8 cellular contexts compared by ENCODE assay signal in genomic region chr5:139341689-139342422, GRCh38. TPM values are rescaled to one million over a fixed set of nuclear protein-coding genes. Genes with fewer than 3 reads are reported as not detected.
DNase-seq lines count a peak whose midpoint lies in the region; ATAC-seq lines count a peak whose summit lies in the region.

TSS of gene PAIP2 (plus strand) at chr5:139341854. CDS start at chr5:139363785, 21,931 bp downstream.

- no peaks in the 10 kb centered on the region for H3K27me3 Mint-ChIP-seq in activated T-helper 1 cell treated with anti-CD3 and anti-CD28 coated beads, Interleukin-12 subunit alpha, Interleukin-12 subunit beta, Interleukin-2, Interleukin-4 antibody, amounts not matched to agents 30 ng/mL and 10 ng/mL and 1 ng/mL, durations not matched to agents 14 hours and 24 hours and 36 hours (ENCODE audit: insufficient read depth)
- H3K27me3 Mint-ChIP-seq in naive thymus-derived CD4-positive, alpha-beta T cell, result peaks cover 0 to 5% (median 0%) of the 10 kb centered on the region in 5 donors
- no peaks in the 10 kb centered on the region for H3K27me3 Mint-ChIP-seq in stimulated activated naive B cell treated with anti-CD40 and anti-IgM and Interleukin-4, amounts not matched to agents 10 μg/mL and 1 μg/mL and 100 μg/mL, for 72 hours

- H3K9me3 ChIP-seq in GM23248 (ENCODE audit: low read depth), result no peaks in the 10 kb centered on the region
- no peaks in the 10 kb centered on the region for H3K9me3 ChIP-seq in naive thymus-derived CD4-positive, alpha-beta T cell (ENCODE audit: control insufficient read depth in 2 of 3, low read length in 3 of 3)

- H3K27me3 ChIP-seq in GM23248 (replicated peaks; ENCODE audit: insufficient read depth), result no peaks in the 10 kb centered on the region
- H3K27me3 ChIP-seq in naive thymus-derived CD4-positive, alpha-beta T cell (ENCODE audit: control insufficient read depth in 2 of 2, insufficient read depth in 2 of 2, low read length in 2 of 2), result no peaks in the 10 kb centered on the region

- WGBS in GM23248 (ENCODE audit: low coverage in 1 of 2, low lambda C conversion rate in 2 of 2, missing lambda C conversion rate in 2 of 2), 2 experiments, result 1% methylated on average over 61 to 63 of the region's 66 CpGs

- H3K9me3 Mint-ChIP-seq in activated T-helper 1 cell treated with anti-CD3 and anti-CD28 coated beads, Interleukin-12 subunit alpha, Interleukin-12 subunit beta, Interleukin-2, Interleukin-4 antibody, amounts not matched to agents 30 ng/mL and 10 ng/mL and 1 ng/mL, durations not matched to agents 14 hours and 24 hours and 36 hours, result no peaks in the 10 kb centered on the region
- H3K9me3 Mint-ChIP-seq in naive thymus-derived CD4-positive, alpha-beta T cell, result peaks cover 0 to 11% (median 0%) of the 10 kb centered on the region in 11 donors
- H3K9me3 Mint-ChIP-seq in stimulated activated naive B cell treated with anti-CD40 and anti-IgM and Interleukin-4, amounts not matched to agents 10 μg/mL and 1 μg/mL and 100 μg/mL, for 72 hours, result no peaks in the 10 kb centered on the region

- H3K27ac ChIP-seq in GM23248, result peak within 1 kb of the TSS; percentile 96
- peak within 1 kb of the TSS; percentile 98 for H3K27ac ChIP-seq in naive thymus-derived CD4-positive, alpha-beta T cell (ENCODE audit: low read depth, low read length)

- peaks cover 46% of the 10 kb centered on the region for H3K4me1 Mint-ChIP-seq in activated T-helper 1 cell treated with anti-CD3 and anti-CD28 coated beads, Interleukin-12 subunit alpha, Interleukin-12 subunit beta, Interleukin-2, Interleukin-4 antibody, amounts not matched to agents 30 ng/mL and 10 ng/mL and 1 ng/mL, durations not matched to agents 14 hours and 24 hours and 36 hours (ENCODE audit: low read depth)
- peaks cover 34 to 65% (median 55%) of the 10 kb centered on the region in 7 donors for H3K4me1 Mint-ChIP-seq in naive thymus-derived CD4-positive, alpha-beta T cell
- peaks cover 23 to 45% of the 10 kb centered on the region in 2 donors for H3K4me1 Mint-ChIP-seq in stimulated activated naive B cell treated with anti-CD40 and anti-IgM and Interleukin-4, amounts not matched to agents 10 μg/mL and 1 μg/mL and 100 μg/mL, for 72 hours

- peak within 1 kb of the TSS; percentile 95 for H3K4me2 ChIP-seq in GM23248 (ENCODE audit: unreplicated experiment)

- peak; percentile 98 for DNase-seq in EH (ENCODE audit: low read depth)
- peak; percentile 99 for DNase-seq in GM23248
- DNase-seq in LHCN-M2 (ENCODE audit: low read depth), result peak; percentile 97
- peak; percentile 95 for DNase-seq in RPMI7951 (ENCODE audit: low read depth)
- DNase-seq in activated T-helper 1 cell treated with anti-CD3 and anti-CD28 coated beads, Interleukin-12 subunit alpha, Interleukin-12 subunit beta, Interleukin-2, Interleukin-4 antibody, amounts not matched to agents 30 ng/mL and 10 ng/mL and 1 ng/mL, durations not matched to agents 14 hours and 24 hours and 36 hours (ENCODE audit: low spot score), result peak; percentile 95
- DNase-seq in fibroblast of gingiva (ENCODE audit: low read depth), result peak; percentile 97
- peak; percentile 94 to 98 (median 97) for DNase-seq in naive thymus-derived CD4-positive, alpha-beta T cell
- DNase-seq in stimulated activated naive B cell treated with anti-CD40 and anti-IgM and Interleukin-4, amounts not matched to agents 10 μg/mL and 1 μg/mL and 100 μg/mL, for 72 hours, result peak; percentile 95

- intact Hi-C loops in activated T-helper 1 cell treated with anti-CD3 and anti-CD28 coated beads, Interleukin-12 subunit alpha, Interleukin-12 subunit beta, Interleukin-2, Interleukin-4 antibody, amounts not matched to agents 30 ng/mL and 10 ng/mL and 1 ng/mL, durations not matched to agents 14 hours and 24 hours and 36 hours (cut with micrococcal nuclease), result loop anchor here (1.0 to 5.0 kb wide), 13 partner anchors 29 to 877 kb away; partner anchors contain the start of genes EGR1, HSPA9, MATR3 and SIL1
- intact Hi-C loops in naive thymus-derived CD4-positive, alpha-beta T cell (cut with micrococcal nuclease), result loop anchor here (1.0 to 10.0 kb wide), 24 partner anchors 15 to 1309 kb away; partner anchors contain the start of genes ANKHD1 (in 2 of the 2), ETF1 (in 2 of the 2), HSPA9 (in 2 of the 2) and MATR3 (in 2 of the 2)

- peak; percentile 95 for ATAC-seq in naive thymus-derived CD4-positive, alpha-beta T cell
- ATAC-seq in stimulated activated naive B cell treated with anti-CD40 and anti-IgM and Interleukin-4, amounts not matched to agents 10 μg/mL and 1 μg/mL and 100 μg/mL, for 72 hours (replicated peaks), result peak; percentile 88 to 91

- in situ Hi-C loops in GM23248 (cut with MboI), result no loop called here

- H3K36me3 Mint-ChIP-seq in activated T-helper 1 cell treated with anti-CD3 and anti-CD28 coated beads, Interleukin-12 subunit alpha, Interleukin-12 subunit beta, Interleukin-2, Interleukin-4 antibody, amounts not matched to agents 30 ng/mL and 10 ng/mL and 1 ng/mL, durations not matched to agents 14 hours and 24 hours and 36 hours (ENCODE audit: low read depth), result peaks cover 19% of the 10 kb centered on the region
- peaks cover 0 to 21% (median 15%) of the 10 kb centered on the region in 5 donors for H3K36me3 Mint-ChIP-seq in naive thymus-derived CD4-positive, alpha-beta T cell
- peaks cover 4 to 18% of the 10 kb centered on the region in 2 donors for H3K36me3 Mint-ChIP-seq in stimulated activated naive B cell treated with anti-CD40 and anti-IgM and Interleukin-4, amounts not matched to agents 10 μg/mL and 1 μg/mL and 100 μg/mL, for 72 hours

- H3K4me1 ChIP-seq in GM23248 (ENCODE audit: insufficient read depth), result peaks cover 16% of the 10 kb centered on the region; the same call in 1 of the 2 replicates
- peaks cover 28 to 30% of the 10 kb centered on the region in 2 donors for H3K4me1 ChIP-seq in naive thymus-derived CD4-positive, alpha-beta T cell (ENCODE audit: control insufficient read depth in 2 of 2, insufficient read depth in 2 of 2, low read length in 2 of 2)

- peak within 1 kb of the TSS; percentile 95 for H3K27ac Mint-ChIP-seq in activated T-helper 1 cell treated with anti-CD3 and anti-CD28 coated beads, Interleukin-12 subunit alpha, Interleukin-12 subunit beta, Interleukin-2, Interleukin-4 antibody, amounts not matched to agents 30 ng/mL and 10 ng/mL and 1 ng/mL, durations not matched to agents 14 hours and 24 hours and 36 hours
- H3K27ac Mint-ChIP-seq in naive thymus-derived CD4-positive, alpha-beta T cell, result peak within 1 kb of the TSS; percentile 96 to 100 (median 99)
- peak within 1 kb of the TSS; percentile 99 for H3K27ac Mint-ChIP-seq in stimulated activated naive B cell treated with anti-CD40 and anti-IgM and Interleukin-4, amounts not matched to agents 10 μg/mL and 1 μg/mL and 100 μg/mL, for 72 hours

- peak within 1 kb of the TSS; percentile 92 for H2AFZ ChIP-seq in GM23248

- no peaks in the 10 kb centered on the region for H3K36me3 ChIP-seq in GM23248 (ENCODE audit: low read depth)
- H3K36me3 ChIP-seq in naive thymus-derived CD4-positive, alpha-beta T cell (ENCODE audit: control insufficient read depth in 2 of 3, insufficient read depth in 3 of 3, low read length in 3 of 3), result peaks cover 0 to 5% (median 0%) of the 10 kb centered on the region in 3 experiments

- peaks cover 51% of the 10 kb centered on the region for H3K79me2 ChIP-seq in GM23248 (ENCODE audit: insufficient read depth)

- POLR2A ChIA-PET in naive thymus-derived CD4-positive, alpha-beta T cell (lab: Charles Lee), result interaction anchor here (0.7 to 3.6 kb wide), 29 partner anchors 9 to 1004 kb away, joined by 3 to 61 read pairs (median 6); partner anchors contain the start of genes DNAJC18, ETF1, FAM53C and HSPA9

- H3K4me3 ChIP-seq in GM23248, result peak within 1 kb of the TSS; percentile 87
- H3K4me3 ChIP-seq in naive thymus-derived CD4-positive, alpha-beta T cell (ENCODE audit: low read length), result peak within 1 kb of the TSS; percentile 96

- H3F3A ChIP-seq in GM23248 (ENCODE audit: insufficient read depth), result peaks cover 23% of the 10 kb centered on the region

- H4K20me1 ChIP-seq in GM23248 (ENCODE audit: insufficient read depth), result peaks cover 27% of the 10 kb centered on the region

- H3K9me2 ChIP-seq in GM23248 (ENCODE audit: insufficient read depth), result no peaks in the 10 kb centered on the region

- H3K9ac ChIP-seq in GM23248, result peak within 1 kb of the TSS; percentile 99

- H3K4me3 Mint-ChIP-seq in activated T-helper 1 cell treated with anti-CD3 and anti-CD28 coated beads, Interleukin-12 subunit alpha, Interleukin-12 subunit beta, Interleukin-2, Interleukin-4 antibody, amounts not matched to agents 30 ng/mL and 10 ng/mL and 1 ng/mL, durations not matched to agents 14 hours and 24 hours and 36 hours, result peak within 1 kb of the TSS; percentile 94
- peak within 1 kb of the TSS; percentile 95 to 100 (median 98) for H3K4me3 Mint-ChIP-seq in naive thymus-derived CD4-positive, alpha-beta T cell
- H3K4me3 Mint-ChIP-seq in stimulated activated naive B cell treated with anti-CD40 and anti-IgM and Interleukin-4, amounts not matched to agents 10 μg/mL and 1 μg/mL and 100 μg/mL, for 72 hours, result peak within 1 kb of the TSS; percentile 95 to 98

- CTCF ChIA-PET in naive thymus-derived CD4-positive, alpha-beta T cell (lab: Charles Lee), result interaction anchor here (0.6 to 1.3 kb wide), 7 partner anchors 16 to 221 kb away, joined by 3 to 5 read pairs (median 3); partner anchors contain the start of genes MATR3 and SPATA24

RNA-seq across cellular contexts. Expression of gene PAIP2, which starts in this region (rescaled TPM):
- total RNA-seq in GM23248 (2014; rRNA removed; shearing (Covaris generic)), result 34.8 and 62.8 TPM in 2 replicates
- polyA plus RNA-seq in GM23248 (2016; fragmentation: Nextera tagmentation; extraction: Ambion mirVana), result 112 and 115 TPM in 2 replicates
- total RNA-seq in LHCN-M2 (2014; rRNA removed), result 50.1 and 56.5 TPM in 2 replicates
- 47.7 TPM for polyA plus RNA-seq in LHCN-M2 (2012)
- 34.9 and 45.4 TPM in 2 replicates for total RNA-seq in RPMI7951 (2014; rRNA removed; shearing (Covaris generic))
- total RNA-seq in activated T-helper 1 cell treated with anti-CD3 and anti-CD28 coated beads, Interleukin-12 subunit alpha, Interleukin-12 subunit beta, Interleukin-2, Interleukin-4 antibody, amounts not matched to agents 30 ng/mL and 10 ng/mL and 1 ng/mL, durations not matched to agents 14 hours and 24 hours and 36 hours, result 88.4 and 97.3 TPM in 2 replicates
- total RNA-seq in naive thymus-derived CD4-positive, alpha-beta T cell, result 100 to 1,000 TPM in 3 of 5 experiments, 10 to 100 TPM in 2; 88.8 to 121 (median 106) TPM
- 100 to 1,000 TPM; 374 to 417 TPM for polyA plus RNA-seq in naive thymus-derived CD4-positive, alpha-beta T cell

Comparison
In these comparisons a context has a peak if more than half of its experiments do, and no peak if none do; other contexts are left out.
1. Peak in every context shown above with its lines: DNase-seq, ATAC-seq, H3K4me3 ChIP-seq and H3K27ac ChIP-seq.